12 cellular contexts compared by ENCODE assay signal in the genomic region with DNA sequence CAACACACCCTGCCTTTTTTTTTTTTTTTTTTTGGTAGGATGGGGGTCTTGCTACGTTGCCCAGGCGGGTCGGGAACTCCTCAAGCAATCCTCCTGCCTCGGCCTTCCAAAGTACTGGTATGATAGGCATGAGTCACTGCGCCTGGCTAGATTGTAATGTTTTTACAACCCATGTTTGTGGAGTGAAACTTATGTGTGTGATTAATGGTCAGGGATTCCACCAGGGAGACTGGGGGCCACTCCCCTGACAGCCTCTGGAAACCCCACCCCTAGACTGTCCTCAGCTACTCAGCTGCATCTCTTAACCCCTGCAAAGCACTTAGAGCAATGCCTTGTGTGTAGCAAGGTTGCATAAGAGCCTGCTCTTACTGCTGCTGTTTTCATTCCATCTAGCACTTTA.
DNase-seq lines count a peak whose midpoint lies in the region; ATAC-seq, FAIRE-seq and TF ChIP-seq lines count a peak whose summit lies in the region.
"Had no signal": no experiment of that assay in that cellular context is flagged by ENCODE, and none has a peak within 500 bp of the region (broad histone marks: within the 10 kb centered on the region; RNA-seq: fewer than 3 reads in every experiment).

No MANE protein-coding gene starts in this region.

- intact Hi-C loops in lower leg skin (cut with DNase I; ENCODE audit: low total_unique reads) = loop anchor here (10.0 kb wide), 1 partner anchor 105 kb away; no protein-coding TSS in a partner anchor

- peak; percentile 83 for FAIRE-seq in bronchial epithelial cell (lab: Jason Lieb, UNC)

- POLR2A ChIA-PET in activated CD8-positive, alpha-beta T cell treated with anti-CD3 and anti-CD28 coated beads, Interleukin-2, amount 10 ng/mL, durations not matched to agents 7 days and 5 days (lab: Charles Lee) = no interaction called here

- TF ChIP-seq POLR2A in lower leg skin (IDR thresholded peaks at IDR 0.05) = no peak

- DNase-seq in A172 (ENCODE audit: low spot score) = peak; percentile 97
- DNase-seq in HS-5 (ENCODE audit: low read depth) = peak; percentile 85
- peak; percentile 88 for DNase-seq in bronchial epithelial cell (ENCODE audit: low read depth)
- DNase-seq in lower leg skin (ENCODE audit: low spot score in 2 of 2) = peak; percentile 73 to 86
- no peak for DNase-seq in NCI-H146 (lab: John Stamatoyannopoulos, UW)
- DNase-seq in foreskin melanocyte = no peak
- DNase-seq in activated CD8-positive, alpha-beta T cell treated with anti-CD3 and anti-CD28 coated beads, Interleukin-2, amount 10 ng/mL, durations not matched to agents 7 days and 5 days = no peak
- DNase-seq: activated B cell treated with CpG ODN at 0.5 μM for 24 hours; Kasumi-1; stimulated activated naive CD4-positive, alpha-beta T cell had no signal

- H3K27me3 Mint-ChIP-seq in activated CD8-positive, alpha-beta T cell treated with anti-CD3 and anti-CD28 coated beads, Interleukin-2, amount 10 ng/mL, durations not matched to agents 7 days and 5 days (ENCODE audit: low read depth) = no peaks in the 10 kb centered on the region
- H3K27me3 Mint-ChIP-seq: activated B cell treated with CpG ODN at 0.5 μM for 24 hours had no signal

- H3K4me1 Mint-ChIP-seq in activated CD8-positive, alpha-beta T cell treated with anti-CD3 and anti-CD28 coated beads, Interleukin-2, amount 10 ng/mL, durations not matched to agents 7 days and 5 days (ENCODE audit: low read depth) = peaks cover 1% of the 10 kb centered on the region

- H3K27me3 ChIP-seq in bronchial epithelial cell (ENCODE audit: control insufficient read depth, insufficient read depth, low read length) = no peaks in the 10 kb centered on the region

- H3K36me3 ChIP-seq in bronchial epithelial cell (ENCODE audit: control insufficient read depth, insufficient read depth, low read length) = no peaks in the 10 kb centered on the region

- WGBS in lower leg skin, 2 donors = 49 to 58% methylated on average over 5 of the region's 5 CpGs

- CTCF ChIA-PET in activated CD8-positive, alpha-beta T cell treated with anti-CD3 and anti-CD28 coated beads, Interleukin-2, amount 10 ng/mL, durations not matched to agents 7 days and 5 days (lab: Charles Lee) = no interaction called here

- TF ChIP-seq CTCF in bronchial epithelial cell (IDR thresholded peaks at IDR 0.05; ENCODE audit: insufficient read depth, low read length, severe bottlenecking) = no peak
- TF ChIP-seq CTCF in lower leg skin (IDR thresholded peaks at IDR 0.05) = no peak

- no peak for ATAC-seq in HG03280 (IDR thresholded peaks at IDR 0.05; ENCODE audit: unreplicated experiment)
- ATAC-seq in activated CD8-positive, alpha-beta T cell treated with anti-CD3 and anti-CD28 coated beads, Interleukin-2, amount 10 ng/mL, durations not matched to agents 7 days and 5 days = no peak

- H3K4me3 ChIP-seq in bronchial epithelial cell (ENCODE audit: low read depth, low read length) (no peak overlapping the region), lower leg skin (ENCODE audit: low read depth, poor library complexity, severe bottlenecking) (no peak overlapping the region)
- H3K4me3 ChIP-seq: skin epidermis had no signal

- no peaks in the 10 kb centered on the region for H3K36me3 Mint-ChIP-seq in activated CD8-positive, alpha-beta T cell treated with anti-CD3 and anti-CD28 coated beads, Interleukin-2, amount 10 ng/mL, durations not matched to agents 7 days and 5 days (ENCODE audit: low read depth)

- no peak overlapping the region for H3K4me3 Mint-ChIP-seq in activated CD8-positive, alpha-beta T cell treated with anti-CD3 and anti-CD28 coated beads, Interleukin-2, amount 10 ng/mL, durations not matched to agents 7 days and 5 days
- H3K4me3 Mint-ChIP-seq: activated B cell treated with CpG ODN at 0.5 μM for 24 hours had no signal

- no peaks in the 10 kb centered on the region for H3K9me3 Mint-ChIP-seq in activated CD8-positive, alpha-beta T cell treated with anti-CD3 and anti-CD28 coated beads, Interleukin-2, amount 10 ng/mL, durations not matched to agents 7 days and 5 days (ENCODE audit: insufficient read depth)
- H3K9me3 Mint-ChIP-seq: activated B cell treated with CpG ODN at 0.5 μM for 24 hours had no signal

- H3K27ac Mint-ChIP-seq in activated CD8-positive, alpha-beta T cell treated with anti-CD3 and anti-CD28 coated beads, Interleukin-2, amount 10 ng/mL, durations not matched to agents 7 days and 5 days = no peak overlapping the region
- H3K27ac Mint-ChIP-seq: activated B cell treated with CpG ODN at 0.5 μM for 24 hours had no signal

Comparison
In these comparisons a context has a peak if more than half of its experiments do, and no peak if none do; other contexts are left out.
1. DNase-seq: peak in A172 (single experiment), HS-5 (single experiment), bronchial epithelial cell (single experiment) and lower leg skin (2 of 2); none in NCI-H146 (single experiment), foreskin melanocyte (single experiment) and activated CD8-positive, alpha-beta T cell treated with anti-CD3 and anti-CD28 coated beads, Interleukin-2, amount 10 ng/mL, durations not matched to agents 7 days and 5 days (single experiment).